24 cellular contexts compared by ENCODE assay signal in the genomic region with DNA sequence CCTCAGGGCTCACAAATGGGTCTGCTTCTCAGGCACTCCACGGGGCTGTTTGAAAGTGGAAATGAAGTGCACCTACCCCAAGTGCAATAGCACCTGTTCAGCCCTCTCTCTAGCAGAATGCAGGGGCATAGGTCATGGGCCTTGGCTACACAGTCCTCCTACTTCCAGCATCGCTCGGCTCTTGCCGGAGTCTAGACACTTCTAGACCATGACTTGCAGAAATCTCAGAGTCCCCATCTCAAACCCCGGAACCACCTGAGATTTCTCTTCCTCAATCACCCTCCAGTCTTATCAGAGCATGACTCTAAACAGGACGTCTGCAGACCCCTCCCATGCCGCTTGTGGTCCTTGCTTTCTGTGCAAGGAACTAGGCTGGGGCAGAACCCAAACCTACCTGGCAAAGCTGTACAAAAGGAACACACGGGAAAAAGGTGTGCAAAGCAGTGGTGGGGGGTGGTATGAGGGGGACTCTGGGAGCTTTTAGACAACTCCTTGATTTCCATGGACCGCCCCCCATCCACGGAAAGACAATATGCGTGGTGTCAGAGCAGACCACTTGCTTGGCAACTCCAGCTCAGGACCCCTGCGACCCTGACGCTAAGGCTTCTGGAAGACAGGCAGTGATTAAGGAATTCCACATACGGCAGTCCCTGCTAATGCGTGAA. TPM values are rescaled to one million over a fixed set of nuclear protein-coding genes. Genes with fewer than 3 reads are reported as not detected.
DNase-seq lines count a peak whose midpoint lies in the region; ATAC-seq and TF ChIP-seq lines count a peak whose summit lies in the region.
"Had no signal": no experiment of that assay in that cellular context is flagged by ENCODE, and none has a peak within 500 bp of the region (broad histone marks: within the 10 kb centered on the region; RNA-seq: fewer than 3 reads in every experiment).

No MANE protein-coding gene starts in this region.

- H3K36me3 Mint-ChIP-seq in activated T-helper 1 cell treated with anti-CD3 and anti-CD28 coated beads, Interleukin-12 subunit alpha, Interleukin-12 subunit beta, Interleukin-2, Interleukin-4 antibody, amounts not matched to agents 30 ng/mL and 10 ng/mL and 1 ng/mL, durations not matched to agents 14 hours and 24 hours and 36 hours (ENCODE audit: low read depth): peaks cover 7% of the 10 kb centered on the region

- H3K9ac ChIP-seq in mesendoderm (ENCODE audit: low read length): no peak overlapping the region
- H3K9ac ChIP-seq: SK-N-SH had no signal

- no peaks in the 10 kb centered on the region for H3K36me3 ChIP-seq in left ventricle myocardium inferior
- no peaks in the 10 kb centered on the region for H3K36me3 ChIP-seq in mesendoderm (ENCODE audit: control insufficient read depth, insufficient read depth, low read length)
- H3K36me3 ChIP-seq: heart right ventricle, MG63, upper lobe of left lung had no signal

- H3K4me3 Mint-ChIP-seq in activated T-helper 1 cell treated with anti-CD3 and anti-CD28 coated beads, Interleukin-12 subunit alpha, Interleukin-12 subunit beta, Interleukin-2, Interleukin-4 antibody, amounts not matched to agents 30 ng/mL and 10 ng/mL and 1 ng/mL, durations not matched to agents 14 hours and 24 hours and 36 hours: no peak overlapping the region

- intact Hi-C loops in left ventricle myocardium inferior (cut with micrococcal nuclease) (no loop called here), Right ventricle myocardium superior (cut with DNase I) (no loop called here)
- intact Hi-C loops in activated T-helper 1 cell treated with anti-CD3 and anti-CD28 coated beads, Interleukin-12 subunit alpha, Interleukin-12 subunit beta, Interleukin-2, Interleukin-4 antibody, amounts not matched to agents 30 ng/mL and 10 ng/mL and 1 ng/mL, durations not matched to agents 14 hours and 24 hours and 36 hours (cut with micrococcal nuclease): no loop called here

- no peak overlapping the region for H2BK15ac ChIP-seq in mesendoderm (replicated peaks; ENCODE audit: low read depth)

- peak overlapping the region; percentile 85 for H3K27ac ChIP-seq in left ventricle myocardium inferior (replicated peaks)
- no peak overlapping the region for H3K27ac ChIP-seq in mesendoderm (ENCODE audit: low read depth, low read length)
- H3K27ac ChIP-seq: upper lobe of left lung had no signal

- H3K27ac Mint-ChIP-seq in activated T-helper 1 cell treated with anti-CD3 and anti-CD28 coated beads, Interleukin-12 subunit alpha, Interleukin-12 subunit beta, Interleukin-2, Interleukin-4 antibody, amounts not matched to agents 30 ng/mL and 10 ng/mL and 1 ng/mL, durations not matched to agents 14 hours and 24 hours and 36 hours: peak overlapping the region; percentile 82

- no peak overlapping the region for H2AK5ac ChIP-seq in mesendoderm (ENCODE audit: low read length)

- no peak overlapping the region for H3K56ac ChIP-seq in mesendoderm (ENCODE audit: low read length)

- no peaks in the 10 kb centered on the region for H3K79me2 ChIP-seq in mesendoderm (ENCODE audit: control insufficient read depth, insufficient read depth, low read length)

- H3K18ac ChIP-seq in mesendoderm (ENCODE audit: low read length): no peak overlapping the region

- H3K27me3 ChIP-seq in left ventricle myocardium inferior (ENCODE audit: low read depth): no peaks in the 10 kb centered on the region
- H3K27me3 ChIP-seq in mesendoderm (ENCODE audit: insufficient read depth, low read length, poor library complexity): no peaks in the 10 kb centered on the region
- H3K27me3 ChIP-seq: heart right ventricle, MG63, upper lobe of left lung had no signal

- H2BK5ac ChIP-seq in mesendoderm (ENCODE audit: low read length): no peak overlapping the region

- no peak overlapping the region for H3K23ac ChIP-seq in mesendoderm (ENCODE audit: low read length)

- H3K4ac ChIP-seq in mesendoderm (ENCODE audit: low read depth, low read length): no peak overlapping the region

- no peaks in the 10 kb centered on the region for H3K9me3 ChIP-seq in left ventricle myocardium inferior (replicated peaks)
- H3K9me3 ChIP-seq: heart right ventricle, MG63, SK-N-SH, upper lobe of left lung had no signal

- H3K79me1 ChIP-seq in mesendoderm (ENCODE audit: low read length): no peaks in the 10 kb centered on the region

- H3K4me1 ChIP-seq in left ventricle myocardium inferior: peaks cover 66% of the 10 kb centered on the region
- H3K4me1 ChIP-seq in mesendoderm (ENCODE audit: control insufficient read depth, low read depth, low read length): peaks cover 7% of the 10 kb centered on the region

- no peak for DNase-seq in left ventricle myocardium inferior
- no peak for DNase-seq in Right ventricle myocardium superior
- no peak for DNase-seq in activated T-helper 1 cell treated with anti-CD3 and anti-CD28 coated beads, Interleukin-12 subunit alpha, Interleukin-12 subunit beta, Interleukin-2, Interleukin-4 antibody, amounts not matched to agents 30 ng/mL and 10 ng/mL and 1 ng/mL, durations not matched to agents 14 hours and 24 hours and 36 hours (ENCODE audit: low spot score)
- DNase-seq in mesendoderm: peak; percentile 14
- peak; percentile 32 for DNase-seq in ureter (ENCODE audit: low spot score)
- no peak for DNase-seq in foreskin melanocyte
- DNase-seq: activated CD4-positive, alpha-beta T cell treated with anti-CD3 and anti-CD28 coated beads, Interleukin-2, amount 50 U/mL, for 1 hour; activated effector memory CD4-positive, alpha-beta T cell treated with Interleukin-2 at 50 U/mL for 16 hours; effector CD8-positive, alpha-beta T cell; GOT3; heart right ventricle; mammary epithelial cell; MG63; NCI-H146; NCI-H82; SK-N-SH; stimulated activated naive CD4-positive, alpha-beta T cell treated with Interleukin-2 at 50 U/mL for 16 hours; upper lobe of left lung had no signal

- H3K4me2 ChIP-seq in mesendoderm (ENCODE audit: low read length): no peak overlapping the region
- H3K4me2 ChIP-seq: SK-N-SH had no signal

- TF ChIP-seq CTCF in left ventricle myocardium inferior (IDR thresholded peaks at IDR 0.05; ENCODE audit: borderline replicate concordance): no peak

- no peak overlapping the region for H4K5ac ChIP-seq in mesendoderm (ENCODE audit: low read length)

- WGBS in mesendoderm (ENCODE audit: extremely low coverage, insufficient coverage, low lambda C conversion rate): no CpG with 5 or more reads among the region's 15 CpGs

- ATAC-seq in Right ventricle myocardium superior (ENCODE audit: poor library complexity): no peak
- no peak for ATAC-seq in GM21367 (IDR thresholded peaks at IDR 0.05; ENCODE audit: unreplicated experiment)
- ATAC-seq in GM19351 (IDR thresholded peaks at IDR 0.05; ENCODE audit: unreplicated experiment): no peak
- ATAC-seq: heart right ventricle, Panc1 had no signal

- H4K8ac ChIP-seq in mesendoderm (ENCODE audit: low read depth, low read length): no peak overlapping the region

- peaks cover 39% of the 10 kb centered on the region for H3K4me1 Mint-ChIP-seq in activated T-helper 1 cell treated with anti-CD3 and anti-CD28 coated beads, Interleukin-12 subunit alpha, Interleukin-12 subunit beta, Interleukin-2, Interleukin-4 antibody, amounts not matched to agents 30 ng/mL and 10 ng/mL and 1 ng/mL, durations not matched to agents 14 hours and 24 hours and 36 hours (ENCODE audit: low read depth)

- H2BK120ac ChIP-seq in mesendoderm (ENCODE audit: low read depth, low read length): no peak overlapping the region

- peaks cover 4% of the 10 kb centered on the region for H3K27me3 Mint-ChIP-seq in activated T-helper 1 cell treated with anti-CD3 and anti-CD28 coated beads, Interleukin-12 subunit alpha, Interleukin-12 subunit beta, Interleukin-2, Interleukin-4 antibody, amounts not matched to agents 30 ng/mL and 10 ng/mL and 1 ng/mL, durations not matched to agents 14 hours and 24 hours and 36 hours (ENCODE audit: insufficient read depth)

- H3K4me3 ChIP-seq in left ventricle myocardium inferior (no peak overlapping the region), mesendoderm (ENCODE audit: low read length) (no peak overlapping the region)
- H3K4me3 ChIP-seq: heart right ventricle, MG63, upper lobe of left lung had no signal

- no peaks in the 10 kb centered on the region for H3K9me3 Mint-ChIP-seq in activated T-helper 1 cell treated with anti-CD3 and anti-CD28 coated beads, Interleukin-12 subunit alpha, Interleukin-12 subunit beta, Interleukin-2, Interleukin-4 antibody, amounts not matched to agents 30 ng/mL and 10 ng/mL and 1 ng/mL, durations not matched to agents 14 hours and 24 hours and 36 hours

RNA-seq across cellular contexts. Expression of a gene that starts 13.8 kb away (rescaled TPM):
- 29.0 TPM for total RNA-seq in left ventricle myocardium inferior
- 28.5 TPM for total RNA-seq in Right ventricle myocardium superior
- 16.2 and 16.7 TPM in 2 replicates for total RNA-seq in activated T-helper 1 cell treated with anti-CD3 and anti-CD28 coated beads, Interleukin-12 subunit alpha, Interleukin-12 subunit beta, Interleukin-2, Interleukin-4 antibody, amounts not matched to agents 30 ng/mL and 10 ng/mL and 1 ng/mL, durations not matched to agents 14 hours and 24 hours and 36 hours
- 0.15 TPM for polyA plus RNA-seq in mesendoderm (2013, experiment 1 of 2)
- 0.13 TPM for polyA plus RNA-seq in mesendoderm (2013, experiment 2 of 2)
- total RNA-seq in ureter: 26.6 TPM
- total RNA-seq: mammary epithelial cell had no signal
- polyA plus RNA-seq: AG04450, mammary epithelial cell, neural cell, SK-N-SH had no signal

RNA-seq across cellular contexts. Expression of a gene that starts 40.6 kb away (rescaled TPM):
- total RNA-seq in left ventricle myocardium inferior (not detected), Right ventricle myocardium superior (not detected), ureter (not detected)
- total RNA-seq in activated T-helper 1 cell treated with anti-CD3 and anti-CD28 coated beads, Interleukin-12 subunit alpha, Interleukin-12 subunit beta, Interleukin-2, Interleukin-4 antibody, amounts not matched to agents 30 ng/mL and 10 ng/mL and 1 ng/mL, durations not matched to agents 14 hours and 24 hours and 36 hours: not detected in 2 replicates
- not detected for polyA plus RNA-seq in mesendoderm (2013, experiment 1 of 2)
- not detected for polyA plus RNA-seq in mesendoderm (2013, experiment 2 of 2)
- total RNA-seq: cardiac septum, heart right ventricle, mammary epithelial cell had no signal
- polyA plus RNA-seq: AG04450, heart right ventricle, mammary epithelial cell, neural cell, SK-N-SH had no signal

RNA-seq across cellular contexts. Expression of a gene that starts 59.1 kb away (rescaled TPM):
- total RNA-seq in left ventricle myocardium inferior: 21.1 TPM
- total RNA-seq in Right ventricle myocardium superior: 22.4 TPM
- total RNA-seq in activated T-helper 1 cell treated with anti-CD3 and anti-CD28 coated beads, Interleukin-12 subunit alpha, Interleukin-12 subunit beta, Interleukin-2, Interleukin-4 antibody, amounts not matched to agents 30 ng/mL and 10 ng/mL and 1 ng/mL, durations not matched to agents 14 hours and 24 hours and 36 hours: 0.20 and 0.23 TPM in 2 replicates
- polyA plus RNA-seq in mesendoderm (2013, experiment 1 of 2): 0.31 TPM
- 0.28 TPM for polyA plus RNA-seq in mesendoderm (2013, experiment 2 of 2)
- 16.0 TPM for total RNA-seq in ureter
- polyA plus RNA-seq: mammary epithelial cell had no signal

Comparison
In these comparisons a context has a peak if more than half of its experiments do, and no peak if none do; other contexts are left out.
1. DNase-seq: peak in mesendoderm (single experiment) and ureter (single experiment); none in left ventricle myocardium inferior (single experiment), Right ventricle myocardium superior (single experiment), activated T-helper 1 cell treated with anti-CD3 and anti-CD28 coated beads, Interleukin-12 subunit alpha, Interleukin-12 subunit beta, Interleukin-2, Interleukin-4 antibody, amounts not matched to agents 30 ng/mL and 10 ng/mL and 1 ng/mL, durations not matched to agents 14 hours and 24 hours and 36 hours (single experiment) and foreskin melanocyte (single experiment).
2. RNA of a gene that starts 59.1 kb away (total RNA-seq): 22.4 TPM in Right ventricle myocardium superior (single experiment), 21.1 TPM in left ventricle myocardium inferior (single experiment) and 16.0 TPM in ureter (single experiment); 0.20 to 0.23 TPM in activated T-helper 1 cell treated with anti-CD3 and anti-CD28 coated beads, Interleukin-12 subunit alpha, Interleukin-12 subunit beta, Interleukin-2, Interleukin-4 antibody, amounts not matched to agents 30 ng/mL and 10 ng/mL and 1 ng/mL, durations not matched to agents 14 hours and 24 hours and 36 hours; every median in the first group is over 10 times any median in the second.